In genomic region chr9:11092974-11093373, GRCh38 we compare ENCODE assay signal across 35 cellular contexts.
"Had no signal": no experiment of that assay in that cellular context is flagged by ENCODE, and none has a peak within 500 bp of the region (broad histone marks: within the 10 kb centered on the region; RNA-seq: fewer than 3 reads in every experiment).

No MANE protein-coding gene starts in this region.

- H3K4me1 ChIP-seq: ascending aorta, body of pancreas, Peyer's patch, SJSA1 had no signal

- H3K9me3 Mint-ChIP-seq: WTC11 had no signal

- DNase-seq: activated CD4-positive, alpha-beta T cell treated with anti-CD3 and anti-CD28 coated beads for 48 hours; activated CD4-positive, alpha-beta T cell treated with anti-CD3 and anti-CD28 coated beads, Interleukin-2, amount 50 U/mL, for 4 hours; activated CD4-positive, CD25-positive, alpha-beta regulatory T cell treated with anti-CD3 and anti-CD28 coated beads, Interleukin-2, amount 50 U/mL, for 72 hours; activated CD8-positive, alpha-beta memory T cell treated with anti-CD3 and anti-CD28 coated beads, Interleukin-2, amount 50 U/mL, for 48 hours; activated CD8-positive, alpha-beta T cell treated with anti-CD3 and anti-CD28 coated beads, Interleukin-2, amount 10 ng/mL, durations not matched to agents 7 days and 5 days; activated effector memory CD4-positive, alpha-beta T cell treated with anti-CD3 and anti-CD28 coated beads, Interleukin-2, amount 50 U/mL, for 16 hours; activated naive CD4-positive, alpha-beta T cell treated with Interleukin-2 at 50 U/mL for 16 hours; activated naive CD8-positive, alpha-beta T cell treated with anti-CD3 and anti-CD28 coated beads, Interleukin-2, amount 50 U/mL, for 24 hours; activated T-cell treated with anti-CD3 and anti-CD28 coated beads, Interleukin-2, amount 50 U/mL, for 1 hour; amniotic stem cell; body of pancreas; MG63; MV-4-11; NCI-H1092 treated with DMSO at 0.1 percent for 48 hours; NCI-H1417 treated with DMSO at 0.1 percent for 48 hours; NCI-H1694; NCI-H2081; NCI-H2171; NCI-H2227 treated with DMSO at 0.1 percent for 48 hours; NCI-H446 treated with DMSO at 0.1 percent for 48 hours; NCI-H524 treated with DMSO at 0.1 percent for 48 hours; NCI-H748 treated with DMSO at 0.1 percent for 48 hours; OCI-M1; Peyer's patch; SHP77; SW 1271 had no signal

- H3K4me3 Mint-ChIP-seq: activated CD8-positive, alpha-beta T cell treated with anti-CD3 and anti-CD28 coated beads, Interleukin-2, amount 10 ng/mL, durations not matched to agents 7 days and 5 days; activated naive CD8-positive, alpha-beta T cell treated with anti-CD3 and anti-CD28 coated beads, Interleukin-2, amount 50 U/mL, for 24 hours; activated T-helper 1 cell treated with anti-CD3 and anti-CD28 coated beads, Interleukin-12 subunit alpha, Interleukin-12 subunit beta, Interleukin-2, Interleukin-4 antibody, amounts not matched to agents 30 ng/mL and 10 ng/mL and 1 ng/mL, durations not matched to agents 14 hours and 24 hours and 36 hours; central memory CD8-positive, alpha-beta T cell; T-helper 1 cell treated with Interleukin-12 subunit alpha and Interleukin-12 subunit beta and Interleukin-4 antibody, amounts not matched to agents 30 μg/mL and 1 μg/mL, for 36 hours; WTC11 had no signal

- H3K27ac ChIP-seq: ascending aorta, body of pancreas, Peyer's patch, RWPE1, SJSA1 had no signal

- H3K4me1 Mint-ChIP-seq: activated naive CD8-positive, alpha-beta T cell treated with anti-CD3 and anti-CD28 coated beads, Interleukin-2, amount 50 U/mL, for 24 hours; central memory CD8-positive, alpha-beta T cell had no signal

- H3K36me3 ChIP-seq: ascending aorta, MG63, Peyer's patch, SJSA1 had no signal

- H3K9me3 ChIP-seq: ascending aorta, body of pancreas, MG63, Peyer's patch, SJSA1 had no signal

- H3K27me3 Mint-ChIP-seq: activated naive CD8-positive, alpha-beta T cell treated with anti-CD3 and anti-CD28 coated beads, Interleukin-2, amount 50 U/mL, for 24 hours; central memory CD8-positive, alpha-beta T cell had no signal

- H3K27me3 ChIP-seq: ascending aorta, body of pancreas, MG63, Peyer's patch, SJSA1 had no signal

- H3K36me3 Mint-ChIP-seq: WTC11 had no signal

- ATAC-seq: activated CD8-positive, alpha-beta T cell treated with anti-CD3 and anti-CD28 coated beads, Interleukin-2, amount 10 ng/mL, durations not matched to agents 7 days and 5 days; activated naive CD4-positive, alpha-beta T cell treated with anti-CD3 and anti-CD28 coated beads, Interleukin-2, amount 50 U/mL, for 72 hours; activated naive CD8-positive, alpha-beta T cell treated with anti-CD3 and anti-CD28 coated beads, Interleukin-2, amount 50 U/mL, for 24 hours; body of pancreas; SK-N-SH treated with all-trans-retinoic acid at 6 μM for 48 hours had no signal

- H3K27ac Mint-ChIP-seq: activated CD8-positive, alpha-beta T cell treated with anti-CD3 and anti-CD28 coated beads, Interleukin-2, amount 10 ng/mL, durations not matched to agents 7 days and 5 days; activated naive CD4-positive, alpha-beta T cell treated with anti-CD3 and anti-CD28 coated beads, Interleukin-2, amount 50 U/mL, for 72 hours; activated naive CD8-positive, alpha-beta T cell treated with anti-CD3 and anti-CD28 coated beads, Interleukin-2, amount 50 U/mL, for 24 hours; activated T-helper 1 cell treated with anti-CD3 and anti-CD28 coated beads, Interleukin-12 subunit alpha, Interleukin-12 subunit beta, Interleukin-2, Interleukin-4 antibody, amounts not matched to agents 30 ng/mL and 10 ng/mL and 1 ng/mL, durations not matched to agents 14 hours and 24 hours and 36 hours; T-helper 1 cell treated with Interleukin-12 subunit alpha and Interleukin-12 subunit beta and Interleukin-4 antibody, amounts not matched to agents 30 μg/mL and 1 μg/mL, for 36 hours had no signal

- H3K4me3 ChIP-seq: ascending aorta, body of pancreas, MG63, Peyer's patch, SJSA1 had no signal
